ENCODE assay signal across 1 cellular context in the genomic region with DNA sequence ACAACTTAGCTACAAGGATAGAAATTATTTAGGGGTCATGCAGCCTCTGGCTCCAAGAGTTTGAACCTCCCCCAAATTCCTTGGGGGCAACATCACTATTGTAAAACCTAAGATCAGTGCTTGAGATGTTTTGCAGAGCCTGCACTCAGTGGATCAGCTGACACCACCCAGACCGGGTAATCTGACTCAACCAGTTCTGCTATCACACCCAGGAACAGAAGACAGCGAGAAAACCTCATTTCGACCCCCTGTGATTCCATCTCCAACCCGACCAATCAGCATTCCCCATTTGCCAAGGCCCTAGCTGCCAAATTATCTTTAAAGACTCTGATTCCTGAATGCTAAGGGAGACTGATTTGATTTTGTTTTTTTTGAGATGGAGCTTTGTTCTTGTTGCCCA.
TF ChIP-seq lines count a peak whose summit lies in the region.

No MANE protein-coding gene starts in this region.

TF ChIP-seq in K562, 482 proteins besides CTCF, POLR2A, EP300 and RAD21 (continued from another document and continues in another):
- TF ChIP-seq, protein P1, sequence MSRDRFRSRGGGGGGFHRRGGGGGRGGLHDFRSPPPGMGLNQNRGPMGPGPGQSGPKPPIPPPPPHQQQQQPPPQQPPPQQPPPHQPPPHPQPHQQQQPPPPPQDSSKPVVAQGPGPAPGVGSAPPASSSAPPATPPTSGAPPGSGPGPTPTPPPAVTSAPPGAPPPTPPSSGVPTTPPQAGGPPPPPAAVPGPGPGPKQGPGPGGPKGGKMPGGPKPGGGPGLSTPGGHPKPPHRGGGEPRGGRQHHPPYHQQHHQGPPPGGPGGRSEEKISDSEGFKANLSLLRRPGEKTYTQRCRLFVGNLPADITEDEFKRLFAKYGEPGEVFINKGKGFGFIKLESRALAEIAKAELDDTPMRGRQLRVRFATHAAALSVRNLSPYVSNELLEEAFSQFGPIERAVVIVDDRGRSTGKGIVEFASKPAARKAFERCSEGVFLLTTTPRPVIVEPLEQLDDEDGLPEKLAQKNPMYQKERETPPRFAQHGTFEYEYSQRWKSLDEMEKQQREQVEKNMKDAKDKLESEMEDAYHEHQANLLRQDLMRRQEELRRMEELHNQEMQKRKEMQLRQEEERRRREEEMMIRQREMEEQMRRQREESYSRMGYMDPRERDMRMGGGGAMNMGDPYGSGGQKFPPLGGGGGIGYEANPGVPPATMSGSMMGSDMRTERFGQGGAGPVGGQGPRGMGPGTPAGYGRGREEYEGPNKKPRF (IDR thresholded peaks at IDR 0.05; ENCODE audit: low read depth, low read length): no peak
- TF ChIP-seq, protein P2, sequence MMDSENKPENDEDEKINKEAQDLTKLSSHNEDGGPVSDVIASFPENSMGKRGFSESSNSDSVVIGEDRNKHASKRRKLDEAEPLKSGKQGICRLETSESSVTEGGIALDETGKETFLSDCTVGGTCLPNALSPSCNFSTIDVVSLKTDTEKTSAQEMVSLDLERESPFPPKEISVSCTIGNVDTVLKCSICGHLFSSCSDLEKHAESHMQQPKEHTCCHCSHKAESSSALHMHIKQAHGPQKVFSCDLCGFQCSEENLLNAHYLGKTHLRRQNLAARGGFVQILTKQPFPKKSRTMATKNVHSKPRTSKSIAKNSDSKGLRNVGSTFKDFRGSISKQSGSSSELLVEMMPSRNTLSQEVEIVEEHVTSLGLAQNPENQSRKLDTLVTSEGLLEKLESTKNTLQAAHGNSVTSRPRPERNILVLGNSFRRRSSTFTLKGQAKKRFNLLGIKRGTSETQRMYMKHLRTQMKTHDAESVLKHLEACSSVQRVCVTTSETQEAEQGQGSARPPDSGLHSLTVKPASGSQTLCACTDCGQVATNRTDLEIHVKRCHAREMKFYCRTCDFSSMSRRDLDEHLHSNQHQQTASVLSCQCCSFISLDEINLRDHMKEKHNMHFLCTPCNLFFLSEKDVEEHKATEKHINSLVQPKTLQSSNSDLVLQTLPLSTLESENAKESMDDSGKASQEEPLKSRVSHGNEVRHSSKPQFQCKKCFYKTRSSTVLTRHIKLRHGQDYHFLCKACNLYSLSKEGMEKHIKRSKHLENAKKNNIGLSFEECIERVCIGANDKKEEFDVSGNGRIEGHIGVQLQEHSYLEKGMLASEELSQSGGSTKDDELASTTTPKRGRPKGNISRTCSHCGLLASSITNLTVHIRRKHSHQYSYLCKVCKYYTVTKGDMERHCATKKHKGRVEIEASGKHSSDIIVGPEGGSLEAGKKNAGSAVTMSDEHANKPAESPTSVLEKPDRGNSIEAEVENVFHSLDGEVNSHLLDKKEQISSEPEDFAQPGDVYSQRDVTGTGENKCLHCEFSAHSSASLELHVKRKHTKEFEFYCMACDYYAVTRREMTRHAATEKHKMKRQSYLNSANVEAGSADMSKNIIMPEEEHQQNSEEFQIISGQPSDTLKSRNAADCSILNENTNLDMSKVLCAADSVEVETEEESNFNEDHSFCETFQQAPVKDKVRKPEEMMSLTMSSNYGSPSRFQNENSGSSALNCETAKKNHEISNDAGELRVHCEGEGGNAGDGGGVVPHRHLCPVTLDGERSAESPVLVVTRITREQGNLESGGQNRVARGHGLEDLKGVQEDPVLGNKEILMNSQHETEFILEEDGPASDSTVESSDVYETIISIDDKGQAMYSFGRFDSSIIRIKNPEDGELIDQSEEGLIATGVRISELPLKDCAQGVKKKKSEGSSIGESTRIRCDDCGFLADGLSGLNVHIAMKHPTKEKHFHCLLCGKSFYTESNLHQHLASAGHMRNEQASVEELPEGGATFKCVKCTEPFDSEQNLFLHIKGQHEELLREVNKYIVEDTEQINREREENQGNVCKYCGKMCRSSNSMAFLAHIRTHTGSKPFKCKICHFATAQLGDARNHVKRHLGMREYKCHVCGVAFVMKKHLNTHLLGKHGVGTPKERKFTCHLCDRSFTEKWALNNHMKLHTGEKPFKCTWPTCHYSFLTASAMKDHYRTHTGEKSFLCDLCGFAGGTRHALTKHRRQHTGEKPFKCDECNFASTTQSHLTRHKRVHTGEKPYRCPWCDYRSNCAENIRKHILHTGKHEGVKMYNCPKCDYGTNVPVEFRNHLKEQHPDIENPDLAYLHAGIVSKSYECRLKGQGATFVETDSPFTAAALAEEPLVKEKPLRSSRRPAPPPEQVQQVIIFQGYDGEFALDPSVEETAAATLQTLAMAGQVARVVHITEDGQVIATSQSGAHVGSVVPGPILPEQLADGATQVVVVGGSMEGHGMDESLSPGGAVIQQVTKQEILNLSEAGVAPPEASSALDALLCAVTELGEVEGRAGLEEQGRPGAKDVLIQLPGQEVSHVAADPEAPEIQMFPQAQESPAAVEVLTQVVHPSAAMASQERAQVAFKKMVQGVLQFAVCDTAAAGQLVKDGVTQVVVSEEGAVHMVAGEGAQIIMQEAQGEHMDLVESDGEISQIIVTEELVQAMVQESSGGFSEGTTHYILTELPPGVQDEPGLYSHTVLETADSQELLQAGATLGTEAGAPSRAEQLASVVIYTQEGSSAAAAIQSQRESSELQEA (IDR thresholded peaks at IDR 0.05; ENCODE audit: low read depth): no peak
- TF ChIP-seq, protein P3, sequence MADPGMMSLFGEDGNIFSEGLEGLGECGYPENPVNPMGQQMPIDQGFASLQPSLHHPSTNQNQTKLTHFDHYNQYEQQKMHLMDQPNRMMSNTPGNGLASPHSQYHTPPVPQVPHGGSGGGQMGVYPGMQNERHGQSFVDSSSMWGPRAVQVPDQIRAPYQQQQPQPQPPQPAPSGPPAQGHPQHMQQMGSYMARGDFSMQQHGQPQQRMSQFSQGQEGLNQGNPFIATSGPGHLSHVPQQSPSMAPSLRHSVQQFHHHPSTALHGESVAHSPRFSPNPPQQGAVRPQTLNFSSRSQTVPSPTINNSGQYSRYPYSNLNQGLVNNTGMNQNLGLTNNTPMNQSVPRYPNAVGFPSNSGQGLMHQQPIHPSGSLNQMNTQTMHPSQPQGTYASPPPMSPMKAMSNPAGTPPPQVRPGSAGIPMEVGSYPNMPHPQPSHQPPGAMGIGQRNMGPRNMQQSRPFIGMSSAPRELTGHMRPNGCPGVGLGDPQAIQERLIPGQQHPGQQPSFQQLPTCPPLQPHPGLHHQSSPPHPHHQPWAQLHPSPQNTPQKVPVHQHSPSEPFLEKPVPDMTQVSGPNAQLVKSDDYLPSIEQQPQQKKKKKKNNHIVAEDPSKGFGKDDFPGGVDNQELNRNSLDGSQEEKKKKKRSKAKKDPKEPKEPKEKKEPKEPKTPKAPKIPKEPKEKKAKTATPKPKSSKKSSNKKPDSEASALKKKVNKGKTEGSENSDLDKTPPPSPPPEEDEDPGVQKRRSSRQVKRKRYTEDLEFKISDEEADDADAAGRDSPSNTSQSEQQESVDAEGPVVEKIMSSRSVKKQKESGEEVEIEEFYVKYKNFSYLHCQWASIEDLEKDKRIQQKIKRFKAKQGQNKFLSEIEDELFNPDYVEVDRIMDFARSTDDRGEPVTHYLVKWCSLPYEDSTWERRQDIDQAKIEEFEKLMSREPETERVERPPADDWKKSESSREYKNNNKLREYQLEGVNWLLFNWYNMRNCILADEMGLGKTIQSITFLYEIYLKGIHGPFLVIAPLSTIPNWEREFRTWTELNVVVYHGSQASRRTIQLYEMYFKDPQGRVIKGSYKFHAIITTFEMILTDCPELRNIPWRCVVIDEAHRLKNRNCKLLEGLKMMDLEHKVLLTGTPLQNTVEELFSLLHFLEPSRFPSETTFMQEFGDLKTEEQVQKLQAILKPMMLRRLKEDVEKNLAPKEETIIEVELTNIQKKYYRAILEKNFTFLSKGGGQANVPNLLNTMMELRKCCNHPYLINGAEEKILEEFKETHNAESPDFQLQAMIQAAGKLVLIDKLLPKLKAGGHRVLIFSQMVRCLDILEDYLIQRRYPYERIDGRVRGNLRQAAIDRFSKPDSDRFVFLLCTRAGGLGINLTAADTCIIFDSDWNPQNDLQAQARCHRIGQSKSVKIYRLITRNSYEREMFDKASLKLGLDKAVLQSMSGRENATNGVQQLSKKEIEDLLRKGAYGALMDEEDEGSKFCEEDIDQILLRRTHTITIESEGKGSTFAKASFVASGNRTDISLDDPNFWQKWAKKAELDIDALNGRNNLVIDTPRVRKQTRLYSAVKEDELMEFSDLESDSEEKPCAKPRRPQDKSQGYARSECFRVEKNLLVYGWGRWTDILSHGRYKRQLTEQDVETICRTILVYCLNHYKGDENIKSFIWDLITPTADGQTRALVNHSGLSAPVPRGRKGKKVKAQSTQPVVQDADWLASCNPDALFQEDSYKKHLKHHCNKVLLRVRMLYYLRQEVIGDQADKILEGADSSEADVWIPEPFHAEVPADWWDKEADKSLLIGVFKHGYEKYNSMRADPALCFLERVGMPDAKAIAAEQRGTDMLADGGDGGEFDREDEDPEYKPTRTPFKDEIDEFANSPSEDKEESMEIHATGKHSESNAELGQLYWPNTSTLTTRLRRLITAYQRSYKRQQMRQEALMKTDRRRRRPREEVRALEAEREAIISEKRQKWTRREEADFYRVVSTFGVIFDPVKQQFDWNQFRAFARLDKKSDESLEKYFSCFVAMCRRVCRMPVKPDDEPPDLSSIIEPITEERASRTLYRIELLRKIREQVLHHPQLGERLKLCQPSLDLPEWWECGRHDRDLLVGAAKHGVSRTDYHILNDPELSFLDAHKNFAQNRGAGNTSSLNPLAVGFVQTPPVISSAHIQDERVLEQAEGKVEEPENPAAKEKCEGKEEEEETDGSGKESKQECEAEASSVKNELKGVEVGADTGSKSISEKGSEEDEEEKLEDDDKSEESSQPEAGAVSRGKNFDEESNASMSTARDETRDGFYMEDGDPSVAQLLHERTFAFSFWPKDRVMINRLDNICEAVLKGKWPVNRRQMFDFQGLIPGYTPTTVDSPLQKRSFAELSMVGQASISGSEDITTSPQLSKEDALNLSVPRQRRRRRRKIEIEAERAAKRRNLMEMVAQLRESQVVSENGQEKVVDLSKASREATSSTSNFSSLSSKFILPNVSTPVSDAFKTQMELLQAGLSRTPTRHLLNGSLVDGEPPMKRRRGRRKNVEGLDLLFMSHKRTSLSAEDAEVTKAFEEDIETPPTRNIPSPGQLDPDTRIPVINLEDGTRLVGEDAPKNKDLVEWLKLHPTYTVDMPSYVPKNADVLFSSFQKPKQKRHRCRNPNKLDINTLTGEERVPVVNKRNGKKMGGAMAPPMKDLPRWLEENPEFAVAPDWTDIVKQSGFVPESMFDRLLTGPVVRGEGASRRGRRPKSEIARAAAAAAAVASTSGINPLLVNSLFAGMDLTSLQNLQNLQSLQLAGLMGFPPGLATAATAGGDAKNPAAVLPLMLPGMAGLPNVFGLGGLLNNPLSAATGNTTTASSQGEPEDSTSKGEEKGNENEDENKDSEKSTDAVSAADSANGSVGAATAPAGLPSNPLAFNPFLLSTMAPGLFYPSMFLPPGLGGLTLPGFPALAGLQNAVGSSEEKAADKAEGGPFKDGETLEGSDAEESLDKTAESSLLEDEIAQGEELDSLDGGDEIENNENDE (IDR thresholded peaks at IDR 0.05; ENCODE audit: low read depth, low read length): no peak
- no peak for TF ChIP-seq COPS2 (conservative IDR thresholded peaks at IDR 0.05)
- TF ChIP-seq HDAC2 (IDR thresholded peaks at IDR 0.05): peak; percentile 79; the same call in 1 of the 2 replicates
- no peak for TF ChIP-seq ZC3H11A (IDR thresholded peaks at IDR 0.05; ENCODE audit: low read depth, low read length)
- TF ChIP-seq RBFOX2 (IDR thresholded peaks at IDR 0.05; ENCODE audit: low read depth, low read length): no peak
- no peak for TF ChIP-seq BRD4 (IDR thresholded peaks at IDR 0.05)
- no peak for TF ChIP-seq SMARCA4 (IDR thresholded peaks at IDR 0.05)
- no peak for TF ChIP-seq ZNF696 (CRISPR knock-in tag; conservative IDR thresholded peaks at IDR 0.05)
- TF ChIP-seq, protein P4, sequence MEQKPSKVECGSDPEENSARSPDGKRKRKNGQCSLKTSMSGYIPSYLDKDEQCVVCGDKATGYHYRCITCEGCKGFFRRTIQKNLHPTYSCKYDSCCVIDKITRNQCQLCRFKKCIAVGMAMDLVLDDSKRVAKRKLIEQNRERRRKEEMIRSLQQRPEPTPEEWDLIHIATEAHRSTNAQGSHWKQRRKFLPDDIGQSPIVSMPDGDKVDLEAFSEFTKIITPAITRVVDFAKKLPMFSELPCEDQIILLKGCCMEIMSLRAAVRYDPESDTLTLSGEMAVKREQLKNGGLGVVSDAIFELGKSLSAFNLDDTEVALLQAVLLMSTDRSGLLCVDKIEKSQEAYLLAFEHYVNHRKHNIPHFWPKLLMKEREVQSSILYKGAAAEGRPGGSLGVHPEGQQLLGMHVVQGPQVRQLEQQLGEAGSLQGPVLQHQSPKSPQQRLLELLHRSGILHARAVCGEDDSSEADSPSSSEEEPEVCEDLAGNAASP (IDR thresholded peaks at IDR 0.05): no peak
- no peak for TF ChIP-seq ZSCAN29 (IDR thresholded peaks at IDR 0.05)
- no peak for TF ChIP-seq TAF1 (IDR thresholded peaks at IDR 0.05; ENCODE audit: control insufficient read depth, extremely low read depth, insufficient read depth, low read length, severe bottlenecking)
- TF ChIP-seq, protein P5, sequence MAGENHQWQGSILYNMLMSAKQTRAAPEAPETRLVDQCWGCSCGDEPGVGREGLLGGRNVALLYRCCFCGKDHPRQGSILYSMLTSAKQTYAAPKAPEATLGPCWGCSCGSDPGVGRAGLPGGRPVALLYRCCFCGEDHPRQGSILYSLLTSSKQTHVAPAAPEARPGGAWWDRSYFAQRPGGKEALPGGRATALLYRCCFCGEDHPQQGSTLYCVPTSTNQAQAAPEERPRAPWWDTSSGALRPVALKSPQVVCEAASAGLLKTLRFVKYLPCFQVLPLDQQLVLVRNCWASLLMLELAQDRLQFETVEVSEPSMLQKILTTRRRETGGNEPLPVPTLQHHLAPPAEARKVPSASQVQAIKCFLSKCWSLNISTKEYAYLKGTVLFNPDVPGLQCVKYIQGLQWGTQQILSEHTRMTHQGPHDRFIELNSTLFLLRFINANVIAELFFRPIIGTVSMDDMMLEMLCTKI (IDR thresholded peaks at IDR 0.05; ENCODE audit: partially characterized antibody): no peak
- TF ChIP-seq, protein P6, sequence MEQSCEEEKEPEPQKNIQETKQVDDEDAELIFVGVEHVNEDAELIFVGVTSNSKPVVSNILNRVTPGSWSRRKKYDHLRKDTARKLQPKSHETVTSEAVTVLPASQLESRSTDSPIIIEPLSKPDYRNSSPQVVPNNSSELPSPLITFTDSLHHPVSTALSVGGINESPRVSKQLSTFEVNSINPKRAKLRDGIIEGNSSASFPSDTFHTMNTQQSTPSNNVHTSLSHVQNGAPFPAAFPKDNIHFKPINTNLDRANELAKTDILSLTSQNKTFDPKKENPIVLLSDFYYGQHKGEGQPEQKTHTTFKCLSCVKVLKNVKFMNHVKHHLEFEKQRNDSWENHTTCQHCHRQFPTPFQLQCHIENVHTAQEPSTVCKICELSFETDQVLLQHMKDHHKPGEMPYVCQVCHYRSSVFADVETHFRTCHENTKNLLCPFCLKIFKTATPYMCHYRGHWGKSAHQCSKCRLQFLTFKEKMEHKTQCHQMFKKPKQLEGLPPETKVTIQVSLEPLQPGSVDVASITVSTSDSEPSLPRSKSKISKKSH (CRISPR knock-in tag; IDR thresholded peaks at IDR 0.05): no peak
- TF ChIP-seq HLTF (IDR thresholded peaks at IDR 0.05): no peak
- TF ChIP-seq ZNF699 (CRISPR knock-in tag; IDR thresholded peaks at IDR 0.05; ENCODE audit: insufficient replicate concordance): no peak
- no peak for TF ChIP-seq CCNT2 (IDR thresholded peaks at IDR 0.05; ENCODE audit: borderline replicate concordance, extremely low read depth, insufficient read length, low read depth, low read length)
- TF ChIP-seq, protein P7, sequence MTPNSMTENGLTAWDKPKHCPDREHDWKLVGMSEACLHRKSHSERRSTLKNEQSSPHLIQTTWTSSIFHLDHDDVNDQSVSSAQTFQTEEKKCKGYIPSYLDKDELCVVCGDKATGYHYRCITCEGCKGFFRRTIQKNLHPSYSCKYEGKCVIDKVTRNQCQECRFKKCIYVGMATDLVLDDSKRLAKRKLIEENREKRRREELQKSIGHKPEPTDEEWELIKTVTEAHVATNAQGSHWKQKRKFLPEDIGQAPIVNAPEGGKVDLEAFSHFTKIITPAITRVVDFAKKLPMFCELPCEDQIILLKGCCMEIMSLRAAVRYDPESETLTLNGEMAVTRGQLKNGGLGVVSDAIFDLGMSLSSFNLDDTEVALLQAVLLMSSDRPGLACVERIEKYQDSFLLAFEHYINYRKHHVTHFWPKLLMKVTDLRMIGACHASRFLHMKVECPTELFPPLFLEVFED (CRISPR knock-in tag; conservative IDR thresholded peaks at IDR 0.05): no peak
- 0 out of 2 replicates have a peak, but pooled peaks have one; percentile 50 for TF ChIP-seq ERF (CRISPR knock-in tag; IDR thresholded peaks at IDR 0.05)
- TF ChIP-seq ZNF124 (CRISPR knock-in tag; IDR thresholded peaks at IDR 0.05): no peak
- no peak for TF ChIP-seq TCF7 (IDR thresholded peaks at IDR 0.05; ENCODE audit: borderline replicate concordance)
